ENCODE assay signal across 15 cellular contexts in genomic region chr12:118022728-118023109, GRCh38. TPM values are rescaled to one million over a fixed set of nuclear protein-coding genes. Genes with fewer than 3 reads are reported as not detected.
A peak's percentile ranks its signal among the peaks of the same experiment; 100 is the strongest.
DNase-seq lines count a peak whose midpoint lies in the region; ATAC-seq and TF ChIP-seq lines count a peak whose summit lies in the region.
"Had no signal": no experiment of that assay in that cellular context is flagged by ENCODE, and none has a peak within 500 bp of the region (broad histone marks: within the 10 kb centered on the region; RNA-seq: fewer than 3 reads in every experiment).

No MANE protein-coding gene starts in this region.

- H3K27ac ChIP-seq in dorsolateral prefrontal cortex, result peak overlapping the region in 44 of 59 donors; percentile 3 to 81 (median 56)
- H3K27ac ChIP-seq: BLaER1, GM23248 had no signal

- H3K27me3 ChIP-seq in dorsolateral prefrontal cortex, result no peaks in the 10 kb centered on the region
- H3K27me3 ChIP-seq: BLaER1 had no signal

- CTCF ChIA-PET in activated CD4-positive, alpha-beta T cell treated with anti-CD3 and anti-CD28 coated beads for 36 hours (lab: Charles Lee), result interaction anchor here (0.5 kb wide), 1 partner anchor 789 kb away, joined by 3 read pairs; no protein-coding TSS in a partner anchor
- CTCF ChIA-PET in WTC11 (lab: Charles Lee), result no interaction called here

- peaks cover 71% of the 10 kb centered on the region for H3K36me3 Mint-ChIP-seq in activated CD4-positive, alpha-beta T cell treated with anti-CD3 and anti-CD28 coated beads for 36 hours (ENCODE audit: low read depth)
- peaks cover 81% of the 10 kb centered on the region for H3K36me3 Mint-ChIP-seq in WTC11

- no peak overlapping the region for H3K4me3 Mint-ChIP-seq in activated CD4-positive, alpha-beta T cell treated with anti-CD3 and anti-CD28 coated beads for 36 hours
- no peak overlapping the region for H3K4me3 Mint-ChIP-seq in WTC11
- H3K4me3 Mint-ChIP-seq: CD8-positive, alpha-beta memory T cell had no signal

- no peaks in the 10 kb centered on the region for H3K9me3 Mint-ChIP-seq in activated CD4-positive, alpha-beta T cell treated with anti-CD3 and anti-CD28 coated beads for 36 hours (ENCODE audit: low read depth)
- H3K9me3 Mint-ChIP-seq in WTC11, result no peaks in the 10 kb centered on the region
- H3K9me3 Mint-ChIP-seq: CD8-positive, alpha-beta memory T cell had no signal

- TF ChIP-seq CTCF in WTC11 (IDR thresholded peaks at IDR 0.05), result no peak
- TF ChIP-seq CTCF in dorsolateral prefrontal cortex (IDR thresholded peaks at IDR 0.05 in 54 of 56, conservative IDR thresholded peaks at IDR 0.05 in 2 of 56; ENCODE audit: low read depth in 1 of 56, partially characterized antibody in 56 of 56), result no peak

- H3K4me3 ChIP-seq in dorsolateral prefrontal cortex, result no peak overlapping the region
- H3K4me3 ChIP-seq: BLaER1, GM23248 had no signal

- peak overlapping the region; percentile 42 for H3K27ac Mint-ChIP-seq in activated CD4-positive, alpha-beta T cell treated with anti-CD3 and anti-CD28 coated beads for 36 hours
- H3K27ac Mint-ChIP-seq in WTC11, result peak overlapping the region; percentile 74; the same call in 1 of the 2 replicates

- POLR2A ChIA-PET in activated CD4-positive, alpha-beta T cell treated with anti-CD3 and anti-CD28 coated beads for 36 hours (lab: Charles Lee), result no interaction called here
- POLR2A ChIA-PET in WTC11 (lab: Charles Lee), result interaction anchor here (1.0 kb wide), 1 partner anchor 10 kb away, joined by 3 read pairs; no protein-coding TSS in a partner anchor

- intact Hi-C loops in activated CD4-positive, alpha-beta T cell treated with anti-CD3 and anti-CD28 coated beads for 36 hours (cut with DNase I, micrococcal nuclease), result no loop called here
- intact Hi-C loops in dorsolateral prefrontal cortex (cut with DNase I), result no loop called here

- no peaks in the 10 kb centered on the region for H3K27me3 Mint-ChIP-seq in activated CD4-positive, alpha-beta T cell treated with anti-CD3 and anti-CD28 coated beads for 36 hours
- no peaks in the 10 kb centered on the region for H3K27me3 Mint-ChIP-seq in WTC11 (ENCODE audit: low read depth)
- H3K27me3 Mint-ChIP-seq: CD8-positive, alpha-beta memory T cell had no signal

- no peak for ATAC-seq in activated CD4-positive, alpha-beta T cell treated with anti-CD3 and anti-CD28 coated beads for 36 hours
- ATAC-seq in WTC11, result no peak

- DNase-seq in activated CD4-positive, alpha-beta T cell treated with anti-CD3 and anti-CD28 coated beads for 36 hours, result no peak
- DNase-seq in activated CD4-positive, alpha-beta T cell treated with anti-CD3 and anti-CD28 coated beads for 4 hours, result no peak
- DNase-seq in WTC11 (ENCODE audit: low spot score), result no peak
- no peak for DNase-seq in dorsolateral prefrontal cortex
- DNase-seq in retina, result peak; percentile 30
- DNase-seq in nucleus accumbens (lab: John Stamatoyannopoulos, UW), result no peak
- DNase-seq in midbrain (lab: John Stamatoyannopoulos, UW), result no peak
- DNase-seq: 8988T; AML-193; CD8-positive, alpha-beta memory T cell; DMS53; GF-D8; GM23248 had no signal

- H3K4me1 Mint-ChIP-seq in activated CD4-positive, alpha-beta T cell treated with anti-CD3 and anti-CD28 coated beads for 36 hours, result peaks cover 8% of the 10 kb centered on the region
- H3K4me1 Mint-ChIP-seq in WTC11, result peaks cover 10% of the 10 kb centered on the region

TF ChIP-seq in WTC11, 78 proteins besides CTCF, POLR2A, EP300 and RAD21:
- TF ChIP-seq NFATC4 (CRISPR knock-in tag; IDR thresholded peaks at IDR 0.05), result no peak
- no peak for TF ChIP-seq TP53 (CRISPR knock-in tag; IDR thresholded peaks at IDR 0.05)
- no peak for TF ChIP-seq HMGXB4 (CRISPR knock-in tag; IDR thresholded peaks at IDR 0.05)
- no peak for TF ChIP-seq MLX (CRISPR knock-in tag; IDR thresholded peaks at IDR 0.05)
- TF ChIP-seq SMAD4 (CRISPR knock-in tag; IDR thresholded peaks at IDR 0.05), result no peak
- no peak for TF ChIP-seq FOXK1 (CRISPR knock-in tag; IDR thresholded peaks at IDR 0.05)
- TF ChIP-seq GABPB1 (CRISPR knock-in tag; IDR thresholded peaks at IDR 0.05), result no peak
- no peak for TF ChIP-seq JUN (CRISPR knock-in tag; IDR thresholded peaks at IDR 0.05)
- TF ChIP-seq NR1H2 (CRISPR knock-in tag; IDR thresholded peaks at IDR 0.05), result no peak
TF ChIP-seq in WTC11: peak in this region for 0.

RNA-seq across cellular contexts. Expression of gene RFC5, which starts 6.2 kb away (rescaled TPM):
- 10 to 100 TPM; 63.0 to 78.9 TPM for total RNA-seq in activated CD4-positive, alpha-beta T cell treated with anti-CD3 and anti-CD28 coated beads for 36 hours
- 34.5 to 35.9 TPM (median 35.2 TPM) in 3 replicates for total RNA-seq in WTC11 (2021)
- total RNA-seq in dorsolateral prefrontal cortex, result 10 to 100 TPM in 115 of 120 experiments, 1 to 10 TPM in 5; 7.6 to 22.3 (median 14.5) TPM

RNA-seq across cellular contexts. Expression of gene WSB2, which starts 38.3 kb away (rescaled TPM):
- total RNA-seq in activated CD4-positive, alpha-beta T cell treated with anti-CD3 and anti-CD28 coated beads for 36 hours, result 10 to 100 TPM; 57.7 to 58.2 TPM
- 59.0 to 74.2 TPM (median 60.5 TPM) in 3 replicates for total RNA-seq in WTC11 (2021)
- 100 to 1,000 TPM; 117 to 328 (median 199) TPM for total RNA-seq in dorsolateral prefrontal cortex

RNA-seq across cellular contexts. Expression of gene KSR2, which starts 53.9 kb away (rescaled TPM):
- under 1 TPM; 0.14 to 0.16 TPM for total RNA-seq in activated CD4-positive, alpha-beta T cell treated with anti-CD3 and anti-CD28 coated beads for 36 hours
- total RNA-seq in WTC11 (2021) (2.4 to 2.6 TPM (median 2.4 TPM) in 3 replicates), dorsolateral prefrontal cortex (10 to 100 TPM; 12.2 to 55.1 (median 39.1) TPM)
- total RNA-seq: GM23248, HT1080 had no signal
